ENCODE assay signal across 21 cellular contexts in genomic region chr17:42855048-42855596, GRCh38. TPM values are rescaled to one million over a fixed set of nuclear protein-coding genes. Genes with fewer than 3 reads are reported as not detected.
DNase-seq lines count a peak whose midpoint lies in the region; ATAC-seq, FAIRE-seq and TF ChIP-seq lines count a peak whose summit lies in the region.
"Had no signal": no experiment of that assay in that cellular context is flagged by ENCODE, and none has a peak within 500 bp of the region (broad histone marks: within the 10 kb centered on the region; RNA-seq: fewer than 3 reads in every experiment).

No MANE protein-coding gene starts in this region.

- peaks cover under 1 to 14% of the 10 kb centered on the region in 2 donors for H3K4me1 ChIP-seq in kidney (ENCODE audit: control insufficient read depth in 1 of 2, insufficient read depth in 1 of 2, low read depth in 1 of 2, low read length in 2 of 2)
- no peaks in the 10 kb centered on the region for H3K4me1 ChIP-seq in naive thymus-derived CD4-positive, alpha-beta T cell (ENCODE audit: control insufficient read depth in 2 of 2, insufficient read depth in 2 of 2, low read length in 2 of 2)
- H3K4me1 ChIP-seq in stomach smooth muscle (ENCODE audit: control insufficient read depth, insufficient read depth, low read length), result peaks cover 43% of the 10 kb centered on the region
- H3K4me1 ChIP-seq in H9 (ENCODE audit: insufficient read depth, low read length), result no peaks in the 10 kb centered on the region
- H3K4me1 ChIP-seq: BLaER1, HAP-1 had no signal

- FAIRE-seq in kidney (lab: Jason Lieb, UNC), result no peak
- FAIRE-seq: HTR-8/SVneo had no signal

- no peak overlapping the region for H3K27ac ChIP-seq in kidney (ENCODE audit: low read depth in 2 of 2, low read length in 2 of 2)
- H3K27ac ChIP-seq in naive thymus-derived CD4-positive, alpha-beta T cell (ENCODE audit: low read depth, low read length), result no peak overlapping the region
- peak overlapping the region; percentile 46 for H3K27ac ChIP-seq in stomach smooth muscle (ENCODE audit: low read length)
- H3K27ac ChIP-seq in H9 (ENCODE audit: insufficient read length, low read depth, low read length), result no peak overlapping the region
- H3K27ac ChIP-seq: BLaER1, HL-60 had no signal

- no peaks in the 10 kb centered on the region for H3K79me1 ChIP-seq in H9 (ENCODE audit: insufficient read depth, low read depth, low read length, poor library complexity, severe bottlenecking)

- no peak overlapping the region for H2AFZ ChIP-seq in H9 (ENCODE audit: low read length)

- H3K56ac ChIP-seq in H9 (ENCODE audit: insufficient read length, low read depth, low read length), result no peak overlapping the region

- POLR2A ChIA-PET in naive thymus-derived CD4-positive, alpha-beta T cell (lab: Charles Lee), result no interaction called here

- WGBS in H9 (ENCODE audit: extremely low coverage, insufficient read length, low lambda C conversion rate), result no CpG with 5 or more reads among the region's 8 CpGs

- intact Hi-C loops in kidney (cut with DNase I), result no loop called here
- intact Hi-C loops in naive thymus-derived CD4-positive, alpha-beta T cell (cut with micrococcal nuclease), result no loop called here

- H2AK5ac ChIP-seq in H9 (ENCODE audit: insufficient read length, low read length), result no peak overlapping the region

- no peak overlapping the region for H3K23ac ChIP-seq in H9 (ENCODE audit: insufficient read length, low read depth, low read length)

- H3K9ac ChIP-seq in kidney (ENCODE audit: low read length in 2 of 2), result no peak overlapping the region
- peak overlapping the region; percentile 27 to 36 for H3K9ac ChIP-seq in stomach smooth muscle (ENCODE audit: low read length in 2 of 2)
- no peak overlapping the region for H3K9ac ChIP-seq in H9 (ENCODE audit: extremely low read depth, insufficient read length, low read length)
- H3K9ac ChIP-seq: BLaER1 had no signal

- no peak overlapping the region for H2BK12ac ChIP-seq in H9 (ENCODE audit: insufficient read length, low read depth, low read length)

- TF ChIP-seq CTCF in kidney (IDR thresholded peaks at IDR 0.05; ENCODE audit: borderline replicate concordance, extremely low read depth, insufficient read depth), result no peak
- TF ChIP-seq CTCF in H9 (conservative IDR thresholded peaks at IDR 0.05), result no peak

- no peak overlapping the region for H3K4ac ChIP-seq in H9 (ENCODE audit: low read depth, low read length)

- CTCF ChIA-PET in naive thymus-derived CD4-positive, alpha-beta T cell (lab: Charles Lee), result interaction anchor here (0.7 kb wide), 1 partner anchor 19 kb away, joined by 3 read pairs; no protein-coding TSS in a partner anchor

- no peaks in the 10 kb centered on the region for H3K36me3 Mint-ChIP-seq in naive thymus-derived CD4-positive, alpha-beta T cell
- H3K36me3 Mint-ChIP-seq in H9 (ENCODE audit: insufficient read depth in 1 of 3, low read depth in 3 of 3), result no peaks in the 10 kb centered on the region; a peak in 1 of 7 replicates

- H3K9me3 Mint-ChIP-seq in naive thymus-derived CD4-positive, alpha-beta T cell, result no peaks in the 10 kb centered on the region
- no peaks in the 10 kb centered on the region; a peak in 1 of 5 replicates for H3K9me3 Mint-ChIP-seq in H9

- H3K18ac ChIP-seq in H9 (ENCODE audit: insufficient read length, low read depth, low read length), result no peak overlapping the region

- H3K4me2 ChIP-seq in H9 (ENCODE audit: insufficient read depth, insufficient read length, low read length), result no peak overlapping the region
- H3K4me2 ChIP-seq: BLaER1 had no signal

- no peak overlapping the region for H3K4me3 ChIP-seq in kidney (ENCODE audit: low read length in 2 of 2)
- H3K4me3 ChIP-seq in naive thymus-derived CD4-positive, alpha-beta T cell (ENCODE audit: low read length), result no peak overlapping the region
- H3K4me3 ChIP-seq in stomach smooth muscle (ENCODE audit: low read length in 2 of 2), result peak overlapping the region; percentile 51 to 93
- H3K4me3 ChIP-seq: BLaER1, HAP-1 had no signal

- H4K8ac ChIP-seq in H9 (replicated peaks; ENCODE audit: insufficient read length, low read depth, low read length), result no peak overlapping the region

- ATAC-seq in naive thymus-derived CD4-positive, alpha-beta T cell, result peak; percentile 31
- no peak for ATAC-seq in GM19351 (IDR thresholded peaks at IDR 0.05; ENCODE audit: unreplicated experiment)

- H3K14ac ChIP-seq in H9 (ENCODE audit: insufficient read depth, low read length), result no peak overlapping the region

- H4K91ac ChIP-seq in H9 (ENCODE audit: insufficient read length, low read depth, low read length), result no peak overlapping the region

- no peaks in the 10 kb centered on the region for H4K20me1 ChIP-seq in H9 (ENCODE audit: control insufficient read depth, insufficient read depth, insufficient read length)
- H4K20me1 ChIP-seq: BLaER1 had no signal

- no peaks in the 10 kb centered on the region for H3K27me3 ChIP-seq in naive thymus-derived CD4-positive, alpha-beta T cell (ENCODE audit: control insufficient read depth in 2 of 2, insufficient read depth in 2 of 2, low read length in 2 of 2)
- H3K27me3 ChIP-seq in stomach smooth muscle (ENCODE audit: control insufficient read depth in 1 of 2, insufficient read depth in 2 of 2, low read length in 2 of 2), result no peaks in the 10 kb centered on the region
- no peaks in the 10 kb centered on the region for H3K27me3 ChIP-seq in H9 (ENCODE audit: insufficient read depth, low read length)
- H3K27me3 ChIP-seq: BLaER1 had no signal

- no peaks in the 10 kb centered on the region for H3K23me2 ChIP-seq in H9 (ENCODE audit: insufficient read length, low read depth, low read length, poor library complexity, severe bottlenecking)

- H3K27me3 Mint-ChIP-seq in naive thymus-derived CD4-positive, alpha-beta T cell, result peaks cover 0 to 11% (median 0%) of the 10 kb centered on the region in 5 donors
- no peaks in the 10 kb centered on the region for H3K27me3 Mint-ChIP-seq in H9 (ENCODE audit: low read depth)

- no peak overlapping the region for H4K5ac ChIP-seq in H9 (ENCODE audit: insufficient read length, low read depth, low read length)

- no peaks in the 10 kb centered on the region for H3K9me3 ChIP-seq in kidney (ENCODE audit: control insufficient read depth in 1 of 2, low read length in 2 of 2)
- H3K9me3 ChIP-seq in naive thymus-derived CD4-positive, alpha-beta T cell (ENCODE audit: control insufficient read depth in 2 of 3, low read length in 3 of 3), result no peaks in the 10 kb centered on the region
- no peaks in the 10 kb centered on the region for H3K9me3 ChIP-seq in stomach smooth muscle (ENCODE audit: control insufficient read depth in 2 of 2, low read length in 2 of 2)
- H3K9me3 ChIP-seq in H9 (ENCODE audit: control insufficient read depth, low read depth, low read length), result no peaks in the 10 kb centered on the region
- H3K9me3 ChIP-seq: BLaER1, HAP-1 had no signal

- H3K79me2 ChIP-seq in H9 (ENCODE audit: insufficient read depth, low read length), result no peaks in the 10 kb centered on the region

- H2BK5ac ChIP-seq in H9 (ENCODE audit: insufficient read length, low read length), result no peak overlapping the region

- H3K4me3 Mint-ChIP-seq in naive thymus-derived CD4-positive, alpha-beta T cell, result no peak overlapping the region
- no peak overlapping the region for H3K4me3 Mint-ChIP-seq in H9

- no peak overlapping the region for H2BK120ac ChIP-seq in H9 (ENCODE audit: low read depth, low read length, poor library complexity, severe bottlenecking)

- no peak overlapping the region for H2BK15ac ChIP-seq in H9 (ENCODE audit: low read depth, low read length)

- peak; percentile 46 for DNase-seq in CD1c-positive myeloid dendritic cell (ENCODE audit: extremely low spot score)
- DNase-seq in kidney, result peak; percentile 23
- DNase-seq in naive thymus-derived CD4-positive, alpha-beta T cell, result no peak
- DNase-seq in T1000 (lab: John Stamatoyannopoulos, UW), result no peak
- no peak for DNase-seq in islet precursor cell
- DNase-seq in H9, result no peak
- DNase-seq: DMS153, NCI-H1417, NCI-H2029, NCI-H2171, NCI-H446, NCI-H69, SHP77 had no signal

- no peak overlapping the region for H2BK20ac ChIP-seq in H9 (ENCODE audit: low read depth, low read length, poor library complexity, severe bottlenecking)

- peaks cover 0 to 4% (median 0%) of the 10 kb centered on the region in 7 donors for H3K4me1 Mint-ChIP-seq in naive thymus-derived CD4-positive, alpha-beta T cell
- H3K4me1 Mint-ChIP-seq in H9, result peaks cover 4 to 8% of the 10 kb centered on the region in 2 experiments; a peak in 2 of 4 replicates

- no peak overlapping the region for H3K27ac Mint-ChIP-seq in naive thymus-derived CD4-positive, alpha-beta T cell
- H3K27ac Mint-ChIP-seq in H9, result peak overlapping the region in 1 of 3 experiments; percentile 25; a peak in 1 of 7 replicates

- H3T11ph ChIP-seq in H9 (ENCODE audit: low read length), result no peak overlapping the region

- H3K36me3 ChIP-seq in kidney (ENCODE audit: control insufficient read depth in 1 of 2, insufficient read depth in 2 of 2, low read length in 2 of 2) (no peaks in the 10 kb centered on the region), stomach smooth muscle (ENCODE audit: control insufficient read depth in 2 of 2, insufficient read depth in 2 of 2, low read length in 2 of 2) (peaks cover 9 to 25% of the 10 kb centered on the region in 2 donors)
- H3K36me3 ChIP-seq in naive thymus-derived CD4-positive, alpha-beta T cell (ENCODE audit: control insufficient read depth in 2 of 3, insufficient read depth in 3 of 3, low read length in 3 of 3), result no peaks in the 10 kb centered on the region
- H3K36me3 ChIP-seq: BLaER1, HAP-1 had no signal

RNA-seq across cellular contexts. Expression of gene AOC3, which starts 4.1 kb away (rescaled TPM):
- total RNA-seq in kidney, result 40.6 TPM
- polyA plus RNA-seq in kidney (ENCODE audit: insufficient read depth, low read depth, low replicate concordance), result 15.1 TPM
- total RNA-seq in naive thymus-derived CD4-positive, alpha-beta T cell, result 1 to 10 TPM in 4 of 5 experiments, under 1 TPM in 1; 0.98 to 2.0 (median 1.1) TPM
- not detected for polyA plus RNA-seq in naive thymus-derived CD4-positive, alpha-beta T cell
- total RNA-seq in H9 (2021), result 2.6 and 2.8 TPM in 2 replicates

RNA-seq across cellular contexts. Expression of gene AOC2, which starts 10.7 kb away (rescaled TPM):
- total RNA-seq in kidney (1.2 TPM), H9 (2021) (5.7 and 7.1 TPM in 2 replicates)
- 0.58 TPM for polyA plus RNA-seq in kidney (ENCODE audit: insufficient read depth, low read depth, low replicate concordance)
- total RNA-seq in naive thymus-derived CD4-positive, alpha-beta T cell, result 1 to 10 TPM; 3.0 to 3.5 (median 3.2) TPM
- polyA plus RNA-seq in naive thymus-derived CD4-positive, alpha-beta T cell, result not detected
- total RNA-seq: A172 had no signal

RNA-seq across cellular contexts. Expression of gene PSME3, which starts 21.9 kb away (rescaled TPM):
- 115 TPM for total RNA-seq in kidney
- 60.3 TPM for polyA plus RNA-seq in kidney (ENCODE audit: insufficient read depth, low read depth, low replicate concordance)
- 100 to 1,000 TPM in 1 of 5 experiments, 10 to 100 TPM in 4; 53.8 to 116 (median 65.9) TPM for total RNA-seq in naive thymus-derived CD4-positive, alpha-beta T cell
- 100 to 1,000 TPM; 109 to 116 TPM for polyA plus RNA-seq in naive thymus-derived CD4-positive, alpha-beta T cell
- 205 and 222 TPM in 2 replicates for total RNA-seq in H9 (2021)

RNA-seq across cellular contexts. Expression of gene BECN1, which starts 31.0 kb away (rescaled TPM):
- total RNA-seq in kidney (95.1 TPM), H9 (2021) (60.1 and 69.2 TPM in 2 replicates)
- 65.9 TPM for polyA plus RNA-seq in kidney (ENCODE audit: insufficient read depth, low read depth, low replicate concordance)
- total RNA-seq in naive thymus-derived CD4-positive, alpha-beta T cell, result 100 to 1,000 TPM in 3 of 5 experiments, 10 to 100 TPM in 2; 84.7 to 130 (median 107) TPM
- 100 to 1,000 TPM; 111 to 124 TPM for polyA plus RNA-seq in naive thymus-derived CD4-positive, alpha-beta T cell

RNA-seq across cellular contexts. Expression of gene G6PC1, which starts 45.5 kb away (rescaled TPM):
- total RNA-seq in kidney (0.16 TPM), H9 (2021) (not detected in 2 replicates)
- polyA plus RNA-seq in kidney (ENCODE audit: insufficient read depth, low read depth, low replicate concordance), result 10.5 TPM
- not detected for total RNA-seq in naive thymus-derived CD4-positive, alpha-beta T cell
- polyA plus RNA-seq in naive thymus-derived CD4-positive, alpha-beta T cell, result not detected
- total RNA-seq: A172, LHCN-M2 had no signal

Comparison
In these comparisons a context has a peak if more than half of its experiments do, and no peak if none do; other contexts are left out.
1. DNase-seq: peak in CD1c-positive myeloid dendritic cell (single experiment) and kidney (single experiment); none in naive thymus-derived CD4-positive, alpha-beta T cell (0 of 9), T1000 (single experiment), islet precursor cell (single experiment) and H9 (single experiment).
2. H3K4me3 ChIP-seq: peak in stomach smooth muscle (2 of 2); none in kidney (0 of 2) and naive thymus-derived CD4-positive, alpha-beta T cell (single experiment).
3. H3K9ac ChIP-seq: peak in stomach smooth muscle (2 of 2); none in kidney (0 of 2) and H9 (single experiment).
4. RNA of gene AOC3, which starts 4.1 kb away (total RNA-seq): 40.6 TPM in kidney (single experiment); 2.6 to 2.8 TPM in H9 and 0.98 to 2.0 TPM in naive thymus-derived CD4-positive, alpha-beta T cell; every median in the first group is over 10 times any median in the second.